10 cellular contexts compared by ENCODE assay signal in the genomic region with DNA sequence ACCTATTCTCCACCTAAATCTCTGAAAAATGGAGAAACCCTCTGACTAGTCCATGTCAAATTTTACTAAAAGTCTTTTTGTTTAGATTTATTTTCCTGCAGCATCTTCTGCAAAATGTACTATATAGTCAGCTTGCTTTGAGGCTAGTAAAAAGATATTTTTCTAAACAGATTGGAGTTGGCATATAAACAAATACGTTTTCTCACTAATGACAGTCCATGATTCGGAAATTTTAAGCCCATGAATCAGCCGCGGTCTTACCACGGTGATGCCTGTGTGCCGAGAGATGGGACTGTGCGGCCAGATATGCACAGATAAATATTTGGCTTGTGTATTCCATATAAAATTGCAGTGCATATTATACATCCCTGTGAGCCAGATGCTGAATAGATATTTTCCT. TPM values are rescaled to one million over a fixed set of nuclear protein-coding genes. Genes with fewer than 3 reads are reported as not detected.
DNase-seq lines count a peak whose midpoint lies in the region; ATAC-seq, FAIRE-seq and TF ChIP-seq lines count a peak whose summit lies in the region.
"Had no signal": no experiment of that assay in that cellular context is flagged by ENCODE, and none has a peak within 500 bp of the region (broad histone marks: within the 10 kb centered on the region; RNA-seq: fewer than 3 reads in every experiment).

No MANE protein-coding gene starts in this region.

- peaks cover 2% of the 10 kb centered on the region for H3K79me2 ChIP-seq in fibroblast of lung (ENCODE audit: control insufficient read depth, insufficient read depth, low read length)

- H3K9me3 ChIP-seq in fibroblast of lung (ENCODE audit: control insufficient read depth, insufficient read depth, low read depth, low read length) (no peaks in the 10 kb centered on the region), gastrocnemius medialis (no peaks in the 10 kb centered on the region), right lobe of liver (no peaks in the 10 kb centered on the region)

- H3K27ac ChIP-seq in fibroblast of lung (ENCODE audit: insufficient read depth, low read length), result no peak overlapping the region
- peak overlapping the region in 2 of 4 donors; percentile 60 to 67 for H3K27ac ChIP-seq in gastrocnemius medialis
- H3K27ac ChIP-seq in right lobe of liver, result no peak overlapping the region
- H3K27ac ChIP-seq: 22Rv1 had no signal

- no peak overlapping the region for H2AFZ ChIP-seq in fibroblast of lung (ENCODE audit: low read length)

- intact Hi-C loops in gastrocnemius medialis (cut with DNase I; ENCODE audit: low total_unique reads) (loop anchor here (5.0 kb wide), 1 partner anchor 1139 kb away; the partner anchor contains the start of gene MYLK4), right lobe of liver (cut with DNase I) (no loop called here)

- in situ Hi-C loops in gastrocnemius medialis (cut with MboI; ENCODE audit: low sequenced_read_pairs in 4 of 4), result loop anchor here in 1 of 4 donors (25.0 kb wide), 1 partner anchor 499 kb away; no protein-coding TSS in a partner anchor

- ATAC-seq in gastrocnemius medialis (no peak), right lobe of liver (no peak)
- ATAC-seq: left lobe of liver had no signal

- peak; percentile 24 for FAIRE-seq in RCC 7860 (lab: Jason Lieb, UNC)

- H3K4me1 ChIP-seq in fibroblast of lung (ENCODE audit: control insufficient read depth, extremely low read depth, insufficient read depth, low read length), result no peaks in the 10 kb centered on the region
- H3K4me1 ChIP-seq in gastrocnemius medialis, result peaks cover 5 to 10% of the 10 kb centered on the region in 2 donors
- peaks cover 0 to 12% (median 2%) of the 10 kb centered on the region in 4 donors for H3K4me1 ChIP-seq in right lobe of liver

- peak overlapping the region; percentile 80 for H3K4me2 ChIP-seq in fibroblast of lung (ENCODE audit: extremely low read depth, insufficient read depth, low read length)

- DNase-seq in DMS 273 (lab: John Stamatoyannopoulos, UW; ENCODE audit: unreplicated experiment), result peak; percentile 17
- DNase-seq in DMS 273 treated with DMSO at 0.1 percent for 48 hours (lab: John Stamatoyannopoulos, UW), result no peak
- peak; percentile 32 for DNase-seq in RCC 7860 (ENCODE audit: low spot score)
- peak; percentile 50 to 75 for DNase-seq in fibroblast of lung (ENCODE audit: low read depth in 2 of 2)
- DNase-seq in gastrocnemius medialis, result no peak
- no peak for DNase-seq in NCI-H1436 (lab: John Stamatoyannopoulos, UW)
- DNase-seq in activated CD8-positive, alpha-beta memory T cell treated with anti-CD3 and anti-CD28 coated beads, Interleukin-2, amount 50 U/mL, for 4 hours, result no peak
- DNase-seq in right lobe of liver, result no peak

- peaks cover 15% of the 10 kb centered on the region for H3K27me3 ChIP-seq in fibroblast of lung (ENCODE audit: control insufficient read depth, insufficient read depth, low read length)
- H3K27me3 ChIP-seq in gastrocnemius medialis, result peaks cover 50 to 73% (median 57%) of the 10 kb centered on the region in 3 donors
- H3K27me3 ChIP-seq in right lobe of liver, result peaks cover 16 to 49% of the 10 kb centered on the region in 2 donors

- H4K20me1 ChIP-seq in fibroblast of lung (ENCODE audit: control insufficient read depth, extremely low read depth, insufficient read depth, low read length), result no peaks in the 10 kb centered on the region

- no peaks in the 10 kb centered on the region for H3K36me3 ChIP-seq in fibroblast of lung (ENCODE audit: control insufficient read depth, insufficient read depth, low read length)
- H3K36me3 ChIP-seq in gastrocnemius medialis, result no peaks in the 10 kb centered on the region
- no peaks in the 10 kb centered on the region for H3K36me3 ChIP-seq in right lobe of liver

- TF ChIP-seq CTCF in fibroblast of lung (conservative IDR thresholded peaks at IDR 0.05 in 1 of 2, IDR thresholded peaks at IDR 0.05 in 1 of 2; ENCODE audit: low read depth in 1 of 2, low read length in 2 of 2) (no peak), gastrocnemius medialis (IDR thresholded peaks at IDR 0.05 in 4 of 5, conservative IDR thresholded peaks at IDR 0.05 in 1 of 5) (no peak), right lobe of liver (IDR thresholded peaks at IDR 0.05) (no peak)

- H3K4me3 ChIP-seq in fibroblast of lung (replicated peaks in 1 of 4; ENCODE audit: control extremely low read depth in 1 of 4, insufficient read depth in 1 of 4, low read depth in 3 of 4, low read length in 4 of 4), result peak overlapping the region in 3 of 4 experiments; percentile 67 to 76 (median 68)
- peak overlapping the region; percentile 34 to 62 (median 58) for H3K4me3 ChIP-seq in gastrocnemius medialis
- no peak overlapping the region for H3K4me3 ChIP-seq in right lobe of liver

- no peak for TF ChIP-seq POLR2A in gastrocnemius medialis (IDR thresholded peaks at IDR 0.05)
- no peak for TF ChIP-seq POLR2A in right lobe of liver (IDR thresholded peaks at IDR 0.05)

- WGBS in right lobe of liver (ENCODE audit: insufficient coverage, low coverage, low lambda C conversion rate, missing lambda C conversion rate), result 19% methylated on average over 7 of the region's 7 CpGs

- no peak overlapping the region for H3K9ac ChIP-seq in fibroblast of lung (ENCODE audit: insufficient read depth, low read length)

RNA-seq across cellular contexts. Expression of gene FOXC1, which starts 3.2 kb away (rescaled TPM):
- 0.66 and 0.77 TPM in 2 replicates for total RNA-seq in fibroblast of lung
- 2.3 TPM in 2 replicates for polyA plus RNA-seq in fibroblast of lung
- polyA plus RNA-seq in fibroblast of lung (2012), result 2.4 and 2.6 TPM in 2 replicates
- polyA minus RNA-seq in fibroblast of lung (ENCODE audit: low replicate concordance), result 0.52 and 1.1 TPM in 2 replicates
- total RNA-seq in gastrocnemius medialis, result 1 to 10 TPM in 3 of 4 donors, under 1 TPM in 1; 0.92 to 3.9 (median 2.0) TPM
- under 1 TPM; 0.24 to 0.87 (median 0.50) TPM for total RNA-seq in right lobe of liver

Comparison
In these comparisons a context has a peak if more than half of its experiments do, and no peak if none do; other contexts are left out.
1. DNase-seq: peak in DMS 273 (single experiment), RCC 7860 (single experiment) and fibroblast of lung (2 of 2); none in DMS 273 treated with DMSO at 0.1 percent for 48 hours (single experiment), gastrocnemius medialis (0 of 2), NCI-H1436 (single experiment), activated CD8-positive, alpha-beta memory T cell treated with anti-CD3 and anti-CD28 coated beads, Interleukin-2, amount 50 U/mL, for 4 hours (single experiment) and right lobe of liver (0 of 3).
2. H3K4me3 ChIP-seq: peak in fibroblast of lung (3 of 4) and gastrocnemius medialis (4 of 4); none in right lobe of liver (0 of 3).